25 cellular contexts compared by ENCODE assay signal in the genomic region with DNA sequence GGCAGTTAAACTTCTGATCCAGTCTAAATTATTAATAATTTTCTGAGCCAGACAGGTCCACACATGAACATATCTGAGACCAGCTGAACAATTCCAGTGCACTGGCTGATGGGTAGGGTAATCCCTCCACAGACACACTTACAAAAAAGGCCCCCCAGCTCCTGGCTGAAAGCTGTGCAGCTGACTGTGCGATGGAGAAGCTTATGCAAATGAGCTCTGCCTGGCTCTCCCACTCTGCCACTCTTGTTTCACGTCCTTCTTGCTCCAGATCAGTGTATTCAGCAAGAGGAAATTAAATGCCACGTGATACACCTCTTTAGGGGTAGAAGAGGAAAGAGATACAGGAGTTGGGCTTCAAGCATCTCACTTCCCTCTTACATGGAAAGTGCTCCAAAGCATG.
DNase-seq lines count a peak whose midpoint lies in the region; ATAC-seq and TF ChIP-seq lines count a peak whose summit lies in the region.
"Had no signal": no experiment of that assay in that cellular context is flagged by ENCODE, and none has a peak within 500 bp of the region (broad histone marks: within the 10 kb centered on the region; RNA-seq: fewer than 3 reads in every experiment).

No MANE protein-coding gene starts in this region.

- peaks cover 2% of the 10 kb centered on the region for H3K9me3 Mint-ChIP-seq in chondrocyte (ENCODE audit: low read depth)
- H3K9me3 Mint-ChIP-seq: H9; T-helper 2 cell treated with Interferon-gamma antibody and Interleukin-4, amounts not matched to agents 5 μg/mL and 100 μg/mL, for 36 hours had no signal

- H3K27ac Mint-ChIP-seq in chondrocyte (ENCODE audit: unreplicated experiment) = no peak overlapping the region
- H3K27ac Mint-ChIP-seq: activated naive CD4-positive, alpha-beta T cell treated with anti-CD3 and anti-CD28 coated beads, Interleukin-2, amount 10 ng/mL, durations not matched to agents 7 days and 5 days; activated T-cell treated with anti-CD3 and anti-CD28 coated beads, Interleukin-2, amount 50 U/mL, for 72 hours; natural killer cell treated with Interleukin-12 subunit alpha and Interleukin-12 subunit beta and Interleukin-15 and Interleukin-18, amount 100 ng/mL, for 72 hours; T-helper 2 cell treated with Interferon-gamma antibody and Interleukin-4, amounts not matched to agents 5 μg/mL and 100 μg/mL, for 36 hours had no signal

- peaks cover 5% of the 10 kb centered on the region for H3K4me1 Mint-ChIP-seq in chondrocyte (ENCODE audit: low read depth)
- H3K4me1 Mint-ChIP-seq: activated naive CD4-positive, alpha-beta T cell treated with anti-CD3 and anti-CD28 coated beads, Interleukin-2, amount 10 ng/mL, durations not matched to agents 7 days and 5 days had no signal

- peak; percentile 36 for ATAC-seq in GM18867 (IDR thresholded peaks at IDR 0.05; ENCODE audit: unreplicated experiment)
- ATAC-seq: activated T-cell treated with anti-CD3 and anti-CD28 coated beads, Interleukin-2, amount 50 U/mL, for 72 hours; mucosa of descending colon; natural killer cell treated with Interleukin-12 subunit alpha and Interleukin-12 subunit beta and Interleukin-15 and Interleukin-18, amount 100 ng/mL, for 72 hours; Panc1 had no signal

- TF ChIP-seq CTCF in chondrocyte (IDR thresholded peaks at IDR 0.05) = no peak

- H3K36me3 Mint-ChIP-seq in chondrocyte (ENCODE audit: low read depth) = no peaks in the 10 kb centered on the region
- H3K36me3 Mint-ChIP-seq: activated naive CD4-positive, alpha-beta T cell treated with anti-CD3 and anti-CD28 coated beads, Interleukin-2, amount 10 ng/mL, durations not matched to agents 7 days and 5 days; natural killer cell treated with Interleukin-12 subunit alpha and Interleukin-12 subunit beta and Interleukin-15 and Interleukin-18, amount 100 ng/mL, for 72 hours had no signal

- peak; percentile 25 for DNase-seq in NCI-H1048 (lab: John Stamatoyannopoulos, UW)
- DNase-seq in NCI-H82 treated with DMSO at 0.1 percent for 48 hours (lab: John Stamatoyannopoulos, UW; ENCODE audit: unreplicated experiment) = peak; percentile 65
- DNase-seq in left kidney (ENCODE audit: low read depth, low spot score) = peak; percentile 6
- DNase-seq in activated CD4-positive, alpha-beta T cell treated with anti-CD3 and anti-CD28 coated beads for 48 hours = no peak
- no peak for DNase-seq in chondrocyte (ENCODE audit: low spot score)
- DNase-seq in KG1 (lab: John Stamatoyannopoulos, UW) = no peak
- DNase-seq: activated CD4-positive, alpha-beta T cell treated with anti-CD3 and anti-CD28 coated beads, Interleukin-2, amount 50 U/mL, for 1 hour; activated naive CD4-positive, alpha-beta T cell treated with anti-CD3 and anti-CD28 coated beads, Interleukin-2, amount 10 ng/mL, durations not matched to agents 7 days and 5 days; activated T-cell treated with anti-CD3 and anti-CD28 coated beads, Interleukin-2, amount 50 U/mL, for 72 hours; brain microvascular endothelial cell; effector CD8-positive, alpha-beta T cell; H9; KBM-7; kidney; mucosa of descending colon; NCI-H1694; NCI-H226; ovary; SHP77; small intestine; stomach had no signal

- H3K4me3 Mint-ChIP-seq in chondrocyte (ENCODE audit: unreplicated experiment) = no peak overlapping the region
- H3K4me3 Mint-ChIP-seq: activated naive CD4-positive, alpha-beta T cell treated with anti-CD3 and anti-CD28 coated beads, Interleukin-2, amount 10 ng/mL, durations not matched to agents 7 days and 5 days; activated T-cell treated with anti-CD3 and anti-CD28 coated beads, Interleukin-2, amount 50 U/mL, for 72 hours; H9; natural killer cell treated with Interleukin-12 subunit alpha and Interleukin-12 subunit beta and Interleukin-15 and Interleukin-18, amount 100 ng/mL, for 72 hours; T-helper 2 cell treated with Interferon-gamma antibody and Interleukin-4, amounts not matched to agents 5 μg/mL and 100 μg/mL, for 36 hours had no signal

- H3K27me3 Mint-ChIP-seq in chondrocyte (ENCODE audit: low read depth) = peaks cover 10% of the 10 kb centered on the region
- H3K27me3 Mint-ChIP-seq: activated naive CD4-positive, alpha-beta T cell treated with anti-CD3 and anti-CD28 coated beads, Interleukin-2, amount 10 ng/mL, durations not matched to agents 7 days and 5 days; natural killer cell treated with Interleukin-12 subunit alpha and Interleukin-12 subunit beta and Interleukin-15 and Interleukin-18, amount 100 ng/mL, for 72 hours had no signal

Comparison
In these comparisons a context has a peak if more than half of its experiments do, and no peak if none do; other contexts are left out.
1. DNase-seq: peak in NCI-H1048 (single experiment), NCI-H82 treated with DMSO at 0.1 percent for 48 hours (single experiment) and left kidney (single experiment); none in activated CD4-positive, alpha-beta T cell treated with anti-CD3 and anti-CD28 coated beads for 48 hours (single experiment), chondrocyte (single experiment) and KG1 (single experiment).